Comparison of ENCODE assay signal across 19 cellular contexts in the genomic region with DNA sequence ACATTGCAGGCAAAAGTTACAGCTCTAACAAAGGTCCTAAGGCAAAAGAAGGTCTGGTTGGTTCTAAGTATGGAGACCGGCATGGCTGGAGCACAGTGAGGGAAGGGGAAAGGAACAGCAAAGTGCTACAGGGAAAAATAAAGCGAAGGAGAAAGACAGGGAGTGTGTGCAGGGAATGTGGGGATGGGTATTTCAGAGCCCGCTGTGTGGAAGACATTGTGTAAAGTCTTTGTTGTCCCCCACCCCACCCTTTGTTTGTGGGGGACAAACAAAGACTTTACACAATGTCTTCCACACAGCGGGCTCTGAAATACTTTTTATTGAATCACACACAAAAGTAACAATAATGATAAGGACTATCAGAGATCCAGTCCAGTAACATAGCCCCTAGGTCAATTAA. TPM values are rescaled to one million over a fixed set of nuclear protein-coding genes. Genes with fewer than 3 reads are reported as not detected.
DNase-seq lines count a peak whose midpoint lies in the region; ATAC-seq, FAIRE-seq and TF ChIP-seq lines count a peak whose summit lies in the region.
"Had no signal": no experiment of that assay in that cellular context is flagged by ENCODE, and none has a peak within 500 bp of the region (broad histone marks: within the 10 kb centered on the region; RNA-seq: fewer than 3 reads in every experiment).

No MANE protein-coding gene starts in this region.

- BruUV-seq in HepG2 (replicated peaks; lab: Mats Ljungman, UMichigan): no TSS peak

- no peak for TF ChIP-seq EP300 in HepG2 (IDR thresholded peaks at IDR 0.05; ENCODE audit: low read depth in 2 of 2, low read length in 2 of 2)
- no peak for TF ChIP-seq EP300 in HepG2 (CRISPR knock-in tag; IDR thresholded peaks at IDR 0.05; ENCODE audit: borderline replicate concordance)

- CTCF ChIA-PET in HepG2 (lab: Yijun Ruan, JAX; ENCODE audit: low intra/inter-chr PET ratio, low total read pairs): no interaction called here

- intact Hi-C loops in HepG2 (cut with micrococcal nuclease; ENCODE audit: unreplicated experiment): no loop called here
- intact Hi-C loops in right lobe of liver (cut with DNase I): no loop called here
- intact Hi-C loops in testis (cut with DNase I; ENCODE audit: low total_unique reads): no loop called here

- H3K23ac ChIP-seq in trophoblast cell (ENCODE audit: low read length): no peak overlapping the region

- H3K4me2 ChIP-seq in HepG2 (ENCODE audit: low read depth, low read length) (peak overlapping the region; percentile 58), trophoblast cell (ENCODE audit: low read length) (no peak overlapping the region)

- no peaks in the 10 kb centered on the region for H3K79me1 ChIP-seq in trophoblast cell (ENCODE audit: low read length)

- H4K91ac ChIP-seq in trophoblast cell (ENCODE audit: low read depth, low read length): no peak overlapping the region

- H3K27ac ChIP-seq in HepG2 (ENCODE audit: extremely low read length, insufficient read depth, low read length) (no peak overlapping the region), right lobe of liver (no peak overlapping the region), trophoblast cell (ENCODE audit: low read depth, low read length) (no peak overlapping the region), testis (no peak overlapping the region)
- H3K27ac ChIP-seq: 22Rv1, C4-2B, GM23248, SJSA1 had no signal

- POLR2A ChIA-PET in HepG2 (lab: Yijun Ruan, JAX): no interaction called here

- no peak for TF ChIP-seq RAD21 in HepG2 (CRISPR knock-in tag; IDR thresholded peaks at IDR 0.05)

- H3K18ac ChIP-seq in trophoblast cell (ENCODE audit: low read length): no peak overlapping the region

- H3K4me1 ChIP-seq in HepG2 (ENCODE audit: insufficient read depth, low read length) (peaks cover 9% of the 10 kb centered on the region), right lobe of liver (no peaks in the 10 kb centered on the region), trophoblast cell (ENCODE audit: control insufficient read depth in 1 of 2, insufficient read depth in 2 of 2, low read length in 2 of 2) (peaks cover 2% of the 10 kb centered on the region in 2 experiments), testis (no peaks in the 10 kb centered on the region), BE2C (no peaks in the 10 kb centered on the region)
- H3K4me1 ChIP-seq: SJSA1 had no signal

- no peak for TF ChIP-seq POLR2A in HepG2 (IDR thresholded peaks at IDR 0.05; ENCODE audit: insufficient read depth in 1 of 2, low read depth in 2 of 2, low read length in 2 of 2)
- TF ChIP-seq POLR2A in right lobe of liver (IDR thresholded peaks at IDR 0.05): no peak
- no peak for TF ChIP-seq POLR2A in testis (IDR thresholded peaks at IDR 0.05)

- peak overlapping the region; percentile 31 for H2BK5ac ChIP-seq in trophoblast cell (ENCODE audit: low read depth, low read length, poor library complexity)

- in situ Hi-C loops in HepG2 (cut with HindIII; ENCODE audit: extremely low pct_ligation_motif_present, low pct_unique_long_range_greater_than_20kb): no loop called here

- no peak for FAIRE-seq in HepG2 (lab: Jason Lieb, UNC)

- H4K20me1 ChIP-seq in HepG2 (ENCODE audit: insufficient read depth, low read length): no peaks in the 10 kb centered on the region

- 71% methylated on average over 4 of the region's 4 CpGs for WGBS in HepG2 (ENCODE audit: low lambda C conversion rate)
- WGBS in right lobe of liver (ENCODE audit: insufficient coverage, low coverage, low lambda C conversion rate, missing lambda C conversion rate): 54% methylated on average over 4 of the region's 4 CpGs
- no CpG with 5 or more reads among the region's 4 CpGs for WGBS in trophoblast cell (ENCODE audit: extremely low coverage, insufficient coverage, insufficient read length)
- 81 to 86% methylated on average over 4 of the region's 4 CpGs for WGBS in testis, 2 donors

- TF ChIP-seq CTCF in HepG2 (CRISPR knock-in tag; IDR thresholded peaks at IDR 0.05) (no peak), right lobe of liver (IDR thresholded peaks at IDR 0.05) (no peak), testis (IDR thresholded peaks at IDR 0.05) (no peak), BE2C (IDR thresholded peaks at IDR 0.05; ENCODE audit: low read depth, low read length) (no peak)

- ATAC-seq in HepG2 (peak; percentile 47; the same call in 2 of the 3 replicates), right lobe of liver (no peak), GM19328 (IDR thresholded peaks at IDR 0.05; ENCODE audit: unreplicated experiment) (no peak)
- ATAC-seq: HCT116, Right ventricle myocardium inferior had no signal

- no peaks in the 10 kb centered on the region for H3K27me3 ChIP-seq in HepG2 (ENCODE audit: control insufficient read depth in 1 of 2, insufficient read depth in 2 of 2, low read length in 2 of 2)
- no peaks in the 10 kb centered on the region for H3K27me3 ChIP-seq in right lobe of liver
- H3K27me3 ChIP-seq in trophoblast cell (ENCODE audit: insufficient read depth, low read length): no peaks in the 10 kb centered on the region
- H3K27me3 ChIP-seq in testis: no peaks in the 10 kb centered on the region
- no peaks in the 10 kb centered on the region; the same call in 1 of the 2 replicates for H3K27me3 ChIP-seq in BE2C
- H3K27me3 ChIP-seq: SJSA1 had no signal

- H3K79me2 ChIP-seq in HepG2 (ENCODE audit: insufficient read depth, low read length) (no peaks in the 10 kb centered on the region), trophoblast cell (ENCODE audit: control insufficient read depth, insufficient read depth, low read length, poor library complexity) (no peaks in the 10 kb centered on the region)

- H3K4ac ChIP-seq in trophoblast cell (ENCODE audit: low read depth, low read length): no peak overlapping the region

- H3K9me3 ChIP-seq in HepG2 (ENCODE audit: low read length) (no peaks in the 10 kb centered on the region), right lobe of liver (no peaks in the 10 kb centered on the region), trophoblast cell (ENCODE audit: insufficient read depth, low read depth, low read length) (no peaks in the 10 kb centered on the region), testis (no peaks in the 10 kb centered on the region), BE2C (no peaks in the 10 kb centered on the region)
- H3K9me3 ChIP-seq: SJSA1 had no signal

- H4K12ac ChIP-seq in trophoblast cell (ENCODE audit: low read depth, low read length): no peak overlapping the region

- H3K9ac ChIP-seq in HepG2 (ENCODE audit: insufficient read depth, low read depth, low read length) (no peak overlapping the region), trophoblast cell (ENCODE audit: low read length) (no peak overlapping the region)
- H3K9ac ChIP-seq: GM23248 had no signal

- no peak for DNase-seq in HepG2 (ENCODE audit: low spot score)
- DNase-seq in right lobe of liver: no peak
- DNase-seq in hippocampal formation (lab: John Stamatoyannopoulos, UW): peak; percentile 12 to 35
- no peak for DNase-seq in trophoblast cell
- no peak for DNase-seq in stimulated activated CD4-positive, alpha-beta T cell treated with anti-CD3 and anti-CD28 coated beads, Interleukin-4, amount 100 ng/mL, for 1 hour
- DNase-seq in testis: no peak
- no peak for DNase-seq in BE2C
- DNase-seq: GF-D8, GM23248, NCI-H1105, NCI-H2081 treated with DMSO at 0.1 percent for 48 hours, NCI-H2171 treated with DMSO at 0.1 percent for 48 hours, NCI-H524 treated with DMSO at 0.1 percent for 48 hours had no signal

- H2AFZ ChIP-seq in HepG2 (ENCODE audit: low read length) (peak overlapping the region; percentile 55), trophoblast cell (ENCODE audit: insufficient read depth, low read length, poor library complexity) (no peak overlapping the region)
- H2AFZ ChIP-seq: GM23248 had no signal

- H2AK5ac ChIP-seq in trophoblast cell (ENCODE audit: low read length): no peak overlapping the region

- no peak overlapping the region for H2BK120ac ChIP-seq in trophoblast cell (ENCODE audit: insufficient read depth, low read length, poor library complexity)

- H2BK12ac ChIP-seq in trophoblast cell (ENCODE audit: low read length): peak overlapping the region; percentile 76

- H3K4me3 ChIP-seq in HepG2 (replicated peaks in 1 of 3; ENCODE audit: insufficient read depth in 1 of 3, low read depth in 2 of 3, low read length in 3 of 3): no peak overlapping the region; a peak in 1 of 6 replicates
- H3K4me3 ChIP-seq in right lobe of liver: no peak overlapping the region
- H3K4me3 ChIP-seq in trophoblast cell (ENCODE audit: low read depth, low read length): no peak overlapping the region
- H3K4me3 ChIP-seq in testis: no peak overlapping the region
- H3K4me3 ChIP-seq in BE2C (ENCODE audit: low read depth, low read length): no peak overlapping the region
- H3K4me3 ChIP-seq: GM23248, SJSA1 had no signal

- H4K8ac ChIP-seq in trophoblast cell (ENCODE audit: low read depth, low read length): peak overlapping the region; percentile 19

- no peaks in the 10 kb centered on the region for H3K36me3 ChIP-seq in HepG2 (replicated peaks in 1 of 2; ENCODE audit: control insufficient read depth in 1 of 2, insufficient read depth in 2 of 2, low read length in 2 of 2)
- no peaks in the 10 kb centered on the region for H3K36me3 ChIP-seq in right lobe of liver
- no peaks in the 10 kb centered on the region for H3K36me3 ChIP-seq in trophoblast cell (ENCODE audit: control insufficient read depth in 1 of 2, insufficient read depth in 2 of 2, low read length in 2 of 2)
- H3K36me3 ChIP-seq in testis (ENCODE audit: low read depth, missing control alignments): no peaks in the 10 kb centered on the region
- no peaks in the 10 kb centered on the region for H3K36me3 ChIP-seq in BE2C
- H3K36me3 ChIP-seq: SJSA1 had no signal

- H3K14ac ChIP-seq in trophoblast cell (ENCODE audit: low read length): no peak overlapping the region

RNA-seq across cellular contexts. Expression of gene C2orf15, which starts 28.9 kb away (rescaled TPM):
- total RNA-seq in HepG2 (2016; rRNA removed; fragmentation: Illumina TruSeq; extraction: Trizol) (8.3 and 12.2 TPM in 2 replicates), right lobe of liver (1 to 10 TPM in 1 of 6 experiments, under 1 TPM in 5; 0.24 to 1.4 (median 0.44) TPM), testis (1 to 10 TPM; 1.7 to 3.1 TPM)
- total RNA-seq in HepG2 (2016; cell fraction: cytosol; rRNA removed; fragmentation: Illumina TruSeq; extraction: Trizol; ENCODE audit: low read depth): 5.3 and 6.4 TPM in 2 replicates
- 10.1 and 10.3 TPM in 2 replicates for total RNA-seq in HepG2 (2016; cell fraction: insoluble cytoplasmic fraction; rRNA removed; fragmentation: Illumina TruSeq; extraction: Trizol)
- total RNA-seq in HepG2 (2016; cell fraction: membrane; rRNA removed; fragmentation: Illumina TruSeq; extraction: Trizol): 13.3 and 14.9 TPM in 2 replicates
- total RNA-seq in HepG2 (2016; cell fraction: nucleus; rRNA removed; fragmentation: Illumina TruSeq; extraction: Trizol): 5.4 and 6.0 TPM in 2 replicates
- polyA plus RNA-seq in HepG2 (2011; rRNA removed) (4.9 and 5.5 TPM in 2 replicates), testis (ENCODE audit: insufficient read depth, low read depth, low replicate concordance) (2.1 TPM)
- polyA plus RNA-seq in HepG2 (2011; cell fraction: cytosol; rRNA removed): 3.6 and 4.3 TPM in 2 replicates
- polyA plus RNA-seq in HepG2 (2011; cell fraction: nucleus; rRNA removed): 2.2 and 2.4 TPM in 2 replicates
- 5.8 and 9.2 TPM in 2 replicates for polyA plus RNA-seq in HepG2 (2012)
- 4.6 and 7.0 TPM in 2 replicates for polyA plus RNA-seq in HepG2 (2016; cell fraction: cytosol; fragmentation: Illumina TruSeq; extraction: Trizol; ENCODE audit: low read depth)
- 9.0 and 10.3 TPM in 2 replicates for polyA plus RNA-seq in HepG2 (2016; cell fraction: insoluble cytoplasmic fraction; fragmentation: Illumina TruSeq; extraction: Trizol; ENCODE audit: low read depth)
- 10.1 and 10.9 TPM in 2 replicates for polyA plus RNA-seq in HepG2 (2016; cell fraction: membrane; fragmentation: Illumina TruSeq; extraction: Trizol; ENCODE audit: low read depth)
- 6.4 and 9.1 TPM in 2 replicates for polyA plus RNA-seq in HepG2 (2016; cell fraction: nucleus; fragmentation: Illumina TruSeq; extraction: Trizol; ENCODE audit: insufficient read depth, low read depth)
- polyA minus RNA-seq in HepG2 (2011; rRNA and poly(A)+ RNA removed; ENCODE audit: low replicate concordance): 0.61 and 4.6 TPM in 2 replicates
- polyA minus RNA-seq in HepG2 (2011; cell fraction: cytosol; rRNA and poly(A)+ RNA removed): 4.5 and 5.3 TPM in 2 replicates
- polyA minus RNA-seq in HepG2 (2011; cell fraction: nucleus; rRNA and poly(A)+ RNA removed): 3.3 and 7.2 TPM in 2 replicates
- polyA plus RNA-seq in trophoblast cell (2013): 1.6 and 1.9 TPM in 2 replicates
- not detected for polyA plus RNA-seq in BE2C (2012; ENCODE audit: insufficient read depth, insufficient read length, low read depth)
- total RNA-seq: GM23248, Right ventricle myocardium inferior, SJSA1 had no signal
- polyA plus RNA-seq: GM23248 had no signal

RNA-seq across cellular contexts. Expression of gene TSGA10, which starts 42.1 kb away (rescaled TPM):
- total RNA-seq in HepG2 (2016; rRNA removed; fragmentation: Illumina TruSeq; extraction: Trizol): 13.1 and 15.0 TPM in 2 replicates
- 25.7 and 33.8 TPM in 2 replicates for total RNA-seq in HepG2 (2016; cell fraction: cytosol; rRNA removed; fragmentation: Illumina TruSeq; extraction: Trizol; ENCODE audit: low read depth)
- total RNA-seq in HepG2 (2016; cell fraction: insoluble cytoplasmic fraction; rRNA removed; fragmentation: Illumina TruSeq; extraction: Trizol): 13.3 and 14.9 TPM in 2 replicates
- 24.7 and 25.4 TPM in 2 replicates for total RNA-seq in HepG2 (2016; cell fraction: membrane; rRNA removed; fragmentation: Illumina TruSeq; extraction: Trizol)
- 14.6 and 18.2 TPM in 2 replicates for total RNA-seq in HepG2 (2016; cell fraction: nucleus; rRNA removed; fragmentation: Illumina TruSeq; extraction: Trizol)
- polyA plus RNA-seq in HepG2 (2011; rRNA removed): 3.8 and 4.7 TPM in 2 replicates
- 1.1 and 1.4 TPM in 2 replicates for polyA plus RNA-seq in HepG2 (2011; cell fraction: cytosol; rRNA removed)
- 3.0 and 4.5 TPM in 2 replicates for polyA plus RNA-seq in HepG2 (2011; cell fraction: nucleus; rRNA removed)
- 9.2 and 16.5 TPM in 2 replicates for polyA plus RNA-seq in HepG2 (2012)
- 26.9 and 32.0 TPM in 2 replicates for polyA plus RNA-seq in HepG2 (2016; cell fraction: cytosol; fragmentation: Illumina TruSeq; extraction: Trizol; ENCODE audit: low read depth)
- polyA plus RNA-seq in HepG2 (2016; cell fraction: insoluble cytoplasmic fraction; fragmentation: Illumina TruSeq; extraction: Trizol; ENCODE audit: low read depth): 8.9 and 10.5 TPM in 2 replicates
- polyA plus RNA-seq in HepG2 (2016; cell fraction: membrane; fragmentation: Illumina TruSeq; extraction: Trizol; ENCODE audit: low read depth): 13.4 and 18.5 TPM in 2 replicates
- 13.4 and 17.8 TPM in 2 replicates for polyA plus RNA-seq in HepG2 (2016; cell fraction: nucleus; fragmentation: Illumina TruSeq; extraction: Trizol; ENCODE audit: insufficient read depth, low read depth)
- 0.94 and 1.8 TPM in 2 replicates for polyA minus RNA-seq in HepG2 (2011; rRNA and poly(A)+ RNA removed; ENCODE audit: low replicate concordance)
- 1.4 and 2.8 TPM in 2 replicates for polyA minus RNA-seq in HepG2 (2011; cell fraction: cytosol; rRNA and poly(A)+ RNA removed)
- 16.9 and 18.7 TPM in 2 replicates for polyA minus RNA-seq in HepG2 (2011; cell fraction: nucleus; rRNA and poly(A)+ RNA removed)
- 1 to 10 TPM; 1.6 to 5.6 (median 2.7) TPM for total RNA-seq in right lobe of liver
- polyA plus RNA-seq in trophoblast cell (2013): 5.1 and 6.5 TPM in 2 replicates
- 100 to 1,000 TPM in 1 of 2 donors, 10 to 100 TPM in 1; 42.4 to 110 TPM for total RNA-seq in testis
- polyA plus RNA-seq in testis (ENCODE audit: insufficient read depth, low read depth, low replicate concordance): 85.6 TPM
- polyA plus RNA-seq in BE2C (2012; ENCODE audit: insufficient read depth, insufficient read length, low read depth): not detected

RNA-seq across cellular contexts. Expression of gene LIPT1, which starts 42.1 kb away (rescaled TPM):
- total RNA-seq in HepG2 (2016; rRNA removed; fragmentation: Illumina TruSeq; extraction: Trizol): 8.0 and 8.3 TPM in 2 replicates
- 7.3 and 8.2 TPM in 2 replicates for total RNA-seq in HepG2 (2016; cell fraction: cytosol; rRNA removed; fragmentation: Illumina TruSeq; extraction: Trizol; ENCODE audit: low read depth)
- total RNA-seq in HepG2 (2016; cell fraction: insoluble cytoplasmic fraction; rRNA removed; fragmentation: Illumina TruSeq; extraction: Trizol): 7.3 and 8.9 TPM in 2 replicates
- 7.1 and 9.2 TPM in 2 replicates for total RNA-seq in HepG2 (2016; cell fraction: membrane; rRNA removed; fragmentation: Illumina TruSeq; extraction: Trizol)
- 5.5 and 8.6 TPM in 2 replicates for total RNA-seq in HepG2 (2016; cell fraction: nucleus; rRNA removed; fragmentation: Illumina TruSeq; extraction: Trizol)
- 7.9 and 9.6 TPM in 2 replicates for polyA plus RNA-seq in HepG2 (2011; rRNA removed)
- polyA plus RNA-seq in HepG2 (2011; cell fraction: cytosol; rRNA removed): 4.1 and 5.5 TPM in 2 replicates
- polyA plus RNA-seq in HepG2 (2011; cell fraction: nucleus; rRNA removed): 10.9 and 13.2 TPM in 2 replicates
- 7.4 and 8.5 TPM in 2 replicates for polyA plus RNA-seq in HepG2 (2012)
- polyA plus RNA-seq in HepG2 (2016; cell fraction: cytosol; fragmentation: Illumina TruSeq; extraction: Trizol; ENCODE audit: low read depth): 3.4 and 3.6 TPM in 2 replicates
- 7.7 and 9.1 TPM in 2 replicates for polyA plus RNA-seq in HepG2 (2016; cell fraction: insoluble cytoplasmic fraction; fragmentation: Illumina TruSeq; extraction: Trizol; ENCODE audit: low read depth)
- 4.0 and 4.7 TPM in 2 replicates for polyA plus RNA-seq in HepG2 (2016; cell fraction: membrane; fragmentation: Illumina TruSeq; extraction: Trizol; ENCODE audit: low read depth)
- polyA plus RNA-seq in HepG2 (2016; cell fraction: nucleus; fragmentation: Illumina TruSeq; extraction: Trizol; ENCODE audit: insufficient read depth, low read depth): 12.3 and 14.3 TPM in 2 replicates
- 3.0 and 5.1 TPM in 2 replicates for polyA minus RNA-seq in HepG2 (2011; rRNA and poly(A)+ RNA removed; ENCODE audit: low replicate concordance)
- polyA minus RNA-seq in HepG2 (2011; cell fraction: cytosol; rRNA and poly(A)+ RNA removed): 2.4 and 4.5 TPM in 2 replicates
- 13.1 and 16.8 TPM in 2 replicates for polyA minus RNA-seq in HepG2 (2011; cell fraction: nucleus; rRNA and poly(A)+ RNA removed)
- total RNA-seq in right lobe of liver: 1 to 10 TPM; 1.9 to 5.0 (median 3.6) TPM
- polyA plus RNA-seq in trophoblast cell (2013): 3.7 TPM in 2 replicates
- total RNA-seq in testis: 10 to 100 TPM; 12.8 to 14.1 TPM
- 23.2 TPM for polyA plus RNA-seq in testis (ENCODE audit: insufficient read depth, low read depth, low replicate concordance)
- polyA plus RNA-seq in BE2C (2012; ENCODE audit: insufficient read depth, insufficient read length, low read depth): 2.5 TPM

Comparison
In these comparisons a context has a peak if more than half of its experiments do, and no peak if none do; other contexts are left out.
1. DNase-seq: peak in hippocampal formation (2 of 2); none in HepG2 (single experiment), right lobe of liver (0 of 3), trophoblast cell (0 of 2), stimulated activated CD4-positive, alpha-beta T cell treated with anti-CD3 and anti-CD28 coated beads, Interleukin-4, amount 100 ng/mL, for 1 hour (single experiment), testis (single experiment) and BE2C (single experiment).